ENCODE assay signal across 15 cellular contexts in the genomic region with DNA sequence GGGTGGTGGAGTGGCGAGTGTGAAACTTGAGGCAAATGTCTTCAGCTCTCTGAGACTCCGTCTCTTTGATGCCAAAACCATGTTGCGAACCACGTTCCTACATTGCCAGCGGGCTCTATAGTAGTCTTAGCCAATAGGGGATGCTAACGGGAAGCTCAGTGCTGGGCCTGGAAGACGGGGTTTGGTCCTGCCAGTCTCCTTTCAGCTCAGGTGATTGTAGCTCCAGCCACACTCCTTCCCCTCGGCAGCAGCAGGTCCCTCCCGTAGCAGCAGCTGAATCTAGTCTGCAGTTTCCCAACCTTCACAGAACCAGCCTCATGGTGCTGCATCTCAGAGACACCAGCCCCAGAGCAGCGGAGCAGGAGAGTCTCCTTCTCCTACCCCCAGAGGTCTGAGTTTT.
A peak's percentile ranks its signal among the peaks of the same experiment; 100 is the strongest.
DNase-seq lines count a peak whose midpoint lies in the region; ATAC-seq and TF ChIP-seq lines count a peak whose summit lies in the region.
"Had no signal": no experiment of that assay in that cellular context is flagged by ENCODE, and none has a peak within 500 bp of the region (broad histone marks: within the 10 kb centered on the region; RNA-seq: fewer than 3 reads in every experiment).

No MANE protein-coding gene starts in this region.

- no peaks in the 10 kb centered on the region for H3K27me3 ChIP-seq in right cardiac atrium (ENCODE audit: control insufficient read depth, insufficient read depth)
- H3K27me3 ChIP-seq in stomach: peaks cover 0 to 16% (median 0%) of the 10 kb centered on the region in 3 donors

- TF ChIP-seq EP300 in stomach (IDR thresholded peaks at IDR 0.05): no peak

- H3K36me3 ChIP-seq in stomach: no peaks in the 10 kb centered on the region

- WGBS in right cardiac atrium: 74% methylated on average over 10 of the region's 10 CpGs
- 80 to 89% (median 82%) methylated on average over 10 of the region's 10 CpGs for WGBS in stomach, 5 donors

- TF ChIP-seq POLR2A in stomach (IDR thresholded peaks at IDR 0.05): no peak

- no peak overlapping the region for H3K27ac ChIP-seq in right cardiac atrium (ENCODE audit: low read length)
- H3K27ac ChIP-seq in caudate nucleus (ENCODE audit: low read depth, low read length): peak overlapping the region; percentile 37
- no peak overlapping the region for H3K27ac ChIP-seq in stomach

- H3K9me3 ChIP-seq in right cardiac atrium (ENCODE audit: control insufficient read depth, low read length) (peaks cover 2% of the 10 kb centered on the region), stomach (peaks cover 0 to 15% (median 7%) of the 10 kb centered on the region in 4 donors)

- DNase-seq in Right ventricle myocardium inferior (ENCODE audit: missing footprints): no peak
- DNase-seq in right cardiac atrium: no peak
- DNase-seq in caudate nucleus (lab: John Stamatoyannopoulos, UW): no peak
- no peak for DNase-seq in left ventricle myocardium superior
- DNase-seq in stomach: peak; percentile 3
- no peak for DNase-seq in 8988T
- no peak for DNase-seq in activated naive CD4-positive, alpha-beta T cell treated with anti-CD3 and anti-CD28 coated beads, Interleukin-2, amount 50 U/mL, for 16 hours
- no peak for DNase-seq in NCI-H1417 (lab: John Stamatoyannopoulos, UW)
- DNase-seq: COR-L47, DMS153, EL, H7, NCI-H1417 treated with DMSO at 0.1 percent for 48 hours, NCI-H2029, NCI-H510A treated with DMSO at 0.1 percent for 48 hours had no signal

- ATAC-seq in Right ventricle myocardium inferior (peak; percentile 17), right cardiac atrium (no peak), left ventricle myocardium superior (peak; percentile 32)

- intact Hi-C loops in Right ventricle myocardium inferior (cut with DNase I) (no loop called here), right cardiac atrium (cut with DNase I) (no loop called here), left ventricle myocardium superior (cut with micrococcal nuclease) (no loop called here), stomach (cut with DNase I; ENCODE audit: low total_unique reads) (no loop called here)

- TF ChIP-seq CTCF in stomach (IDR thresholded peaks at IDR 0.05): no peak

- H3K4me3 ChIP-seq in right cardiac atrium (ENCODE audit: low read length): no peak overlapping the region
- no peak overlapping the region for H3K4me3 ChIP-seq in stomach

- H3K4me1 ChIP-seq in right cardiac atrium (ENCODE audit: control insufficient read depth, insufficient read depth, low read length): no peaks in the 10 kb centered on the region
- H3K4me1 ChIP-seq in stomach: no peaks in the 10 kb centered on the region

Comparison
In these comparisons a context has a peak if more than half of its experiments do, and no peak if none do; other contexts are left out.
1. ATAC-seq: peak in Right ventricle myocardium inferior (single experiment) and left ventricle myocardium superior (single experiment); none in right cardiac atrium (0 of 2).